10 cellular contexts compared by ENCODE assay signal in genomic region chr4:68905598-68906237, GRCh38. TPM values are rescaled to one million over a fixed set of nuclear protein-coding genes. Genes with fewer than 3 reads are reported as not detected.
DNase-seq lines count a peak whose midpoint lies in the region; ATAC-seq, FAIRE-seq and TF ChIP-seq lines count a peak whose summit lies in the region.
"Had no signal": no experiment of that assay in that cellular context is flagged by ENCODE, and none has a peak within 500 bp of the region (broad histone marks: within the 10 kb centered on the region; RNA-seq: fewer than 3 reads in every experiment).

No MANE protein-coding gene starts in this region.

- WGBS in small intestine, 3 donors, result 15 to 40% (median 36%) methylated on average over 4 of the region's 4 CpGs

- no peak for TF ChIP-seq CTCF in VCaP (conservative IDR thresholded peaks at IDR 0.05)

- no peaks in the 10 kb centered on the region for H3K27me3 ChIP-seq in H7 (ENCODE audit: control insufficient read depth, insufficient read depth, low read length)
- H3K27me3 ChIP-seq in small intestine (ENCODE audit: control insufficient read depth in 2 of 2, insufficient read depth in 2 of 2, low read length in 2 of 2), result no peaks in the 10 kb centered on the region

- no peak overlapping the region for H3K4me3 ChIP-seq in H7 (ENCODE audit: insufficient read depth, low read depth, low read length)
- peak overlapping the region; percentile 2; the same call in 1 of the 2 replicates for H3K4me3 ChIP-seq in iPS-18c (ENCODE audit: insufficient read depth, low read depth, low read length)
- peak overlapping the region in 1 of 2 donors; percentile 26 for H3K4me3 ChIP-seq in small intestine (ENCODE audit: low read depth in 1 of 2, low read length in 2 of 2)

- H3K9me3 ChIP-seq in iPS-18c (ENCODE audit: control insufficient read depth, insufficient read depth, low read length) (no peaks in the 10 kb centered on the region), small intestine (ENCODE audit: control insufficient read depth, low read depth) (no peaks in the 10 kb centered on the region)

- H3K27ac ChIP-seq in VCaP (peak overlapping the region; percentile 99), small intestine (ENCODE audit: low read depth in 1 of 2, low read length in 1 of 2) (peak overlapping the region; percentile 88), substantia nigra (ENCODE audit: low read depth, low read length, poor library complexity, severe bottlenecking) (no peak overlapping the region)

- FAIRE-seq in small intestine (lab: Jason Lieb, UNC), result no peak

- H3K36me3 ChIP-seq in H7 (replicated peaks; ENCODE audit: control insufficient read depth, insufficient read depth, low read length) (no peaks in the 10 kb centered on the region), small intestine (ENCODE audit: control insufficient read depth in 2 of 2, insufficient read depth in 2 of 2, low read length in 2 of 2) (no peaks in the 10 kb centered on the region)

- ATAC-seq in HG02970 (IDR thresholded peaks at IDR 0.05; ENCODE audit: low FRiP score, unreplicated experiment) (no peak), GM18873 (IDR thresholded peaks at IDR 0.05; ENCODE audit: low FRiP score, unreplicated experiment) (no peak)

- peaks cover 0 to 2% of the 10 kb centered on the region in 2 donors for H3K4me1 ChIP-seq in small intestine (ENCODE audit: control insufficient read depth in 2 of 2, insufficient read depth in 1 of 2, low read depth in 1 of 2, low read length in 1 of 2)

- DNase-seq in H7 (peak; percentile 9), small intestine (peak; percentile 75), SW480 (ENCODE audit: low spot score) (no peak), substantia nigra (lab: John Stamatoyannopoulos, UW) (no peak)
- DNase-seq: activated naive CD8-positive, alpha-beta T cell treated with anti-CD3 and anti-CD28 coated beads for 36 hours; T1000 had no signal

RNA-seq across cellular contexts. Expression of gene UGT2A3, which starts 45.9 kb away (rescaled TPM):
- not detected in 2 replicates for total RNA-seq in H7 (2014; rRNA removed; shearing (Covaris generic))
- 100 to 1,000 TPM in 1 of 3 donors, 10 to 100 TPM in 2; 41.2 to 102 (median 90.0) TPM for polyA plus RNA-seq in small intestine
- total RNA-seq: activated naive CD8-positive, alpha-beta T cell treated with anti-CD3 and anti-CD28 coated beads for 36 hours had no signal

Comparison
In these comparisons a context has a peak if more than half of its experiments do, and no peak if none do; other contexts are left out.
1. DNase-seq: peak in H7 (single experiment) and small intestine (single experiment); none in SW480 (single experiment) and substantia nigra (0 of 49).